8 cellular contexts compared by ENCODE assay signal in genomic region chr19:12777217-12778019, GRCh38. TPM values are rescaled to one million over a fixed set of nuclear protein-coding genes. Genes with fewer than 3 reads are reported as not detected.
DNase-seq lines count a peak whose midpoint lies in the region; ATAC-seq and TF ChIP-seq lines count a peak whose summit lies in the region.

No MANE protein-coding gene starts in this region.

- H3K4me1 ChIP-seq in HUES6 (ENCODE audit: control insufficient read depth, insufficient read depth, low read length), result peaks cover 21% of the 10 kb centered on the region
- peaks cover 44% of the 10 kb centered on the region for H3K4me1 ChIP-seq in OCI-LY7 (ENCODE audit: insufficient read depth, low read length, poor library complexity, severe bottlenecking)
- H3K4me1 ChIP-seq in esophagus squamous epithelium, result peaks cover 29 to 64% (median 37%) of the 10 kb centered on the region in 3 donors
- H3K4me1 ChIP-seq in muscle layer of colon (ENCODE audit: insufficient read depth, low read length), result peaks cover 22% of the 10 kb centered on the region

- no TSS peak for BruUV-seq in OCI-LY7 (replicated peaks; lab: Mats Ljungman, UMichigan)

- TF ChIP-seq POLR2A in esophagus squamous epithelium (IDR thresholded peaks at IDR 0.05), result no peak

- H3K9me3 Mint-ChIP-seq in activated T-cell treated with anti-CD3 and anti-CD28 coated beads, Interleukin-2, amount 50 U/mL, for 72 hours, result no peaks in the 10 kb centered on the region
- no peaks in the 10 kb centered on the region for H3K9me3 Mint-ChIP-seq in stimulated activated effector memory CD8-positive, alpha-beta T cell treated with anti-CD3 and anti-CD28 coated beads, Interleukin-12 subunit alpha, Interleukin-12 subunit beta, amount 100 ng/mL, for 72 hours

- ATAC-seq in activated T-cell treated with anti-CD3 and anti-CD28 coated beads, Interleukin-2, amount 50 U/mL, for 72 hours (replicated peaks in 1 of 2), result peak; percentile 38 to 43
- peak; percentile 59 for ATAC-seq in stimulated activated effector memory CD8-positive, alpha-beta T cell treated with anti-CD3 and anti-CD28 coated beads, Interleukin-12 subunit alpha, Interleukin-12 subunit beta, amount 100 ng/mL, for 72 hours
- no peak for ATAC-seq in GM18873 (IDR thresholded peaks at IDR 0.05; ENCODE audit: low FRiP score, unreplicated experiment)

- no peaks in the 10 kb centered on the region for H3K9me2 ChIP-seq in OCI-LY7 (ENCODE audit: insufficient read depth, low read length)

- peak overlapping the region; percentile 57 for H3K27ac Mint-ChIP-seq in activated T-cell treated with anti-CD3 and anti-CD28 coated beads, Interleukin-2, amount 50 U/mL, for 72 hours
- peak overlapping the region; percentile 94 for H3K27ac Mint-ChIP-seq in stimulated activated effector memory CD8-positive, alpha-beta T cell treated with anti-CD3 and anti-CD28 coated beads, Interleukin-12 subunit alpha, Interleukin-12 subunit beta, amount 100 ng/mL, for 72 hours

- H3K27ac ChIP-seq in HUES6 (ENCODE audit: low read depth, low read length), result no peak overlapping the region
- peak overlapping the region; percentile 56 for H3K27ac ChIP-seq in OCI-LY7 (ENCODE audit: low read depth, low read length, poor library complexity, severe bottlenecking)
- H3K27ac ChIP-seq in esophagus squamous epithelium, result peak overlapping the region; percentile 93 to 99 (median 98)
- peak overlapping the region; percentile 99 for H3K27ac ChIP-seq in muscle layer of colon (ENCODE audit: low read depth, low read length)

- peak overlapping the region; percentile 97 to 99 for H3K4me3 Mint-ChIP-seq in activated T-cell treated with anti-CD3 and anti-CD28 coated beads, Interleukin-2, amount 50 U/mL, for 72 hours
- H3K4me3 Mint-ChIP-seq in stimulated activated effector memory CD8-positive, alpha-beta T cell treated with anti-CD3 and anti-CD28 coated beads, Interleukin-12 subunit alpha, Interleukin-12 subunit beta, amount 100 ng/mL, for 72 hours, result peak overlapping the region; percentile 94

- H3K36me3 ChIP-seq in HUES6 (ENCODE audit: control insufficient read depth, insufficient read depth, low read length) (no peaks in the 10 kb centered on the region), OCI-LY7 (ENCODE audit: insufficient read depth, low read length) (no peaks in the 10 kb centered on the region), esophagus squamous epithelium (peaks cover 0 to 5% (median 0%) of the 10 kb centered on the region in 3 donors), muscle layer of colon (ENCODE audit: insufficient read depth, low read length) (no peaks in the 10 kb centered on the region)

- WGBS in esophagus squamous epithelium, 2 donors, result 7 to 12% methylated on average over 23 to 29 of the region's 43 CpGs

- peak overlapping the region; percentile 96 for H3K4me2 ChIP-seq in OCI-LY7 (ENCODE audit: low read length)

- H3K27me3 ChIP-seq in HUES6 (ENCODE audit: control insufficient read depth, insufficient read depth, low read length) (no peaks in the 10 kb centered on the region), esophagus squamous epithelium (no peaks in the 10 kb centered on the region), muscle layer of colon (ENCODE audit: control insufficient read depth in 1 of 2, insufficient read depth in 2 of 2, low read length in 2 of 2) (no peaks in the 10 kb centered on the region)

- peak overlapping the region; percentile 81 for H2AFZ ChIP-seq in OCI-LY7 (ENCODE audit: low read length)

- CTCF ChIA-PET in OCI-LY7 (lab: Charles Lee; ENCODE audit: unreplicated experiment), result interaction anchor here (1.0 to 2.8 kb wide), 3 partner anchors 15 to 23 kb away, joined by 3 to 20 read pairs (median 4); partner anchors contain the start of gene JUNB

- intact Hi-C loops in OCI-LY7 (cut with micrococcal nuclease; ENCODE audit: unreplicated experiment), result loop anchor here (1.0 kb wide), 2 partner anchors 14 to 19 kb away; partner anchors contain the start of gene JUNB
- intact Hi-C loops in esophagus squamous epithelium (cut with DNase I), result no loop called here

- peaks cover 61% of the 10 kb centered on the region for H3K4me1 Mint-ChIP-seq in activated T-cell treated with anti-CD3 and anti-CD28 coated beads, Interleukin-2, amount 50 U/mL, for 72 hours (ENCODE audit: low read depth)
- peaks cover 33% of the 10 kb centered on the region for H3K4me1 Mint-ChIP-seq in stimulated activated effector memory CD8-positive, alpha-beta T cell treated with anti-CD3 and anti-CD28 coated beads, Interleukin-12 subunit alpha, Interleukin-12 subunit beta, amount 100 ng/mL, for 72 hours

- no peaks in the 10 kb centered on the region for H4K20me1 ChIP-seq in OCI-LY7 (ENCODE audit: insufficient read depth, low read length)

- peak; percentile 96 for TF ChIP-seq CTCF in OCI-LY7 (conservative IDR thresholded peaks at IDR 0.05; ENCODE audit: low read length)
- TF ChIP-seq CTCF in esophagus squamous epithelium (IDR thresholded peaks at IDR 0.05), result peak; percentile 97 to 99 (median 97)

- H3K9me3 ChIP-seq in HUES6 (ENCODE audit: control insufficient read depth, insufficient read depth, low read depth, low read length) (no peaks in the 10 kb centered on the region), OCI-LY7 (ENCODE audit: low read length) (no peaks in the 10 kb centered on the region), esophagus squamous epithelium (no peaks in the 10 kb centered on the region), muscle layer of colon (ENCODE audit: low read length) (no peaks in the 10 kb centered on the region)

- H3K27me3 Mint-ChIP-seq in activated T-cell treated with anti-CD3 and anti-CD28 coated beads, Interleukin-2, amount 50 U/mL, for 72 hours (ENCODE audit: low read depth), result no peaks in the 10 kb centered on the region

- peak; percentile 84 for DNase-seq in ELF-1 (ENCODE audit: low read depth, low spot score)
- peak; percentile 78 for DNase-seq in OCI-LY7 (ENCODE audit: low spot score)
- peak; percentile 87 to 93 for DNase-seq in activated T-cell treated with anti-CD3 and anti-CD28 coated beads, Interleukin-2, amount 50 U/mL, for 72 hours
- no peak for DNase-seq in esophagus squamous epithelium (lab: John Stamatoyannopoulos, UW)
- peak; percentile 86 to 93 for DNase-seq in stimulated activated effector memory CD8-positive, alpha-beta T cell treated with anti-CD3 and anti-CD28 coated beads, Interleukin-12 subunit alpha, Interleukin-12 subunit beta, amount 100 ng/mL, for 72 hours (ENCODE audit: low spot score in 2 of 2)

- peak overlapping the region; percentile 63 for H3K9ac ChIP-seq in HUES6 (ENCODE audit: low read length)
- H3K9ac ChIP-seq in muscle layer of colon (ENCODE audit: low read length), result peak overlapping the region; percentile 75

- POLR2A ChIA-PET in OCI-LY7 (lab: Charles Lee), result interaction anchor here (0.7 to 2.0 kb wide), 2 partner anchors 14 to 298 kb away, joined by 3 to 10 read pairs; partner anchors contain the start of gene JUNB

- H3K79me2 ChIP-seq in OCI-LY7 (ENCODE audit: insufficient read depth, low read depth, low read length), result no peaks in the 10 kb centered on the region

- peaks cover 0 to 2% of the 10 kb centered on the region in 2 donors for H3K36me3 Mint-ChIP-seq in activated T-cell treated with anti-CD3 and anti-CD28 coated beads, Interleukin-2, amount 50 U/mL, for 72 hours (ENCODE audit: insufficient read depth in 2 of 2)
- H3K36me3 Mint-ChIP-seq in stimulated activated effector memory CD8-positive, alpha-beta T cell treated with anti-CD3 and anti-CD28 coated beads, Interleukin-12 subunit alpha, Interleukin-12 subunit beta, amount 100 ng/mL, for 72 hours, result peaks cover 7% of the 10 kb centered on the region

- H3K4me3 ChIP-seq in HUES6 (ENCODE audit: low read depth, low read length) (peak overlapping the region; percentile 77), OCI-LY7 (ENCODE audit: low read depth, low read length, poor library complexity, severe bottlenecking) (peak overlapping the region; percentile 69), esophagus squamous epithelium (peak overlapping the region; percentile 44 to 76 (median 68)), muscle layer of colon (ENCODE audit: low read depth in 1 of 2, low read length in 2 of 2) (peak overlapping the region; percentile 71 to 89)

RNA-seq across cellular contexts. Expression of gene HOOK2, which starts 2.1 kb away (rescaled TPM):
- 7.4 and 9.1 TPM in 2 replicates for total RNA-seq in OCI-LY7 (2014; rRNA removed; shearing (Covaris generic))
- total RNA-seq in OCI-LY7 (2022), result 28.8 and 29.4 TPM in 2 replicates
- 10 to 100 TPM; 38.8 to 41.0 TPM for total RNA-seq in activated T-cell treated with anti-CD3 and anti-CD28 coated beads, Interleukin-2, amount 50 U/mL, for 72 hours
- total RNA-seq in esophagus squamous epithelium, result 10 to 100 TPM; 41.4 to 76.5 (median 61.6) TPM

RNA-seq across cellular contexts. Expression of gene JUNB, which starts 13.9 kb away (rescaled TPM):
- total RNA-seq in OCI-LY7 (2014; rRNA removed; shearing (Covaris generic)), result 43.7 and 45.5 TPM in 2 replicates
- 31.8 TPM in 2 replicates for total RNA-seq in OCI-LY7 (2022)
- 100 to 1,000 TPM; 574 to 618 TPM for total RNA-seq in activated T-cell treated with anti-CD3 and anti-CD28 coated beads, Interleukin-2, amount 50 U/mL, for 72 hours
- total RNA-seq in esophagus squamous epithelium, result 100 to 1,000 TPM; 260 to 945 (median 388) TPM

RNA-seq across cellular contexts. Expression of gene PRDX2, which starts 24.2 kb away (rescaled TPM):
- 344 and 399 TPM in 2 replicates for total RNA-seq in OCI-LY7 (2014; rRNA removed; shearing (Covaris generic))
- total RNA-seq in OCI-LY7 (2022), result 345 and 357 TPM in 2 replicates
- total RNA-seq in activated T-cell treated with anti-CD3 and anti-CD28 coated beads, Interleukin-2, amount 50 U/mL, for 72 hours, result 100 to 1,000 TPM; 202 to 223 TPM
- 100 to 1,000 TPM; 211 to 436 (median 345) TPM for total RNA-seq in esophagus squamous epithelium

RNA-seq across cellular contexts. Expression of gene THSD8, which starts 24.5 kb away (rescaled TPM):
- not detected in 2 replicates for total RNA-seq in OCI-LY7 (2014; rRNA removed; shearing (Covaris generic))
- 42.7 and 42.8 TPM in 2 replicates for total RNA-seq in OCI-LY7 (2022)
- 10 to 100 TPM; 23.7 to 27.1 TPM for total RNA-seq in activated T-cell treated with anti-CD3 and anti-CD28 coated beads, Interleukin-2, amount 50 U/mL, for 72 hours
- total RNA-seq in esophagus squamous epithelium, result not detected

RNA-seq across cellular contexts. Expression of gene BEST2, which starts 25.8 kb away (rescaled TPM):
- 0.10 TPM in 1 of 2 replicates, not detected in the other for total RNA-seq in OCI-LY7 (2014; rRNA removed; shearing (Covaris generic))
- total RNA-seq in OCI-LY7 (2022) (not detected in 2 replicates), esophagus squamous epithelium (1 to 10 TPM in 1 of 4 donors, under 1 TPM in 1, not detected in 2; 0.27 to 1.3 TPM)
- not detected for total RNA-seq in activated T-cell treated with anti-CD3 and anti-CD28 coated beads, Interleukin-2, amount 50 U/mL, for 72 hours

Comparison
In these comparisons a context has a peak if more than half of its experiments do, and no peak if none do; other contexts are left out.
1. RNA of gene JUNB, which starts 13.9 kb away (total RNA-seq): 574 to 618 TPM in activated T-cell treated with anti-CD3 and anti-CD28 coated beads, Interleukin-2, amount 50 U/mL, for 72 hours and 260 to 945 TPM in esophagus squamous epithelium; 31.8 to 45.5 TPM in OCI-LY7; every median in the first group is over 4 times any median in the second.
2. Peak in every context shown above with its lines, with median percentiles within 50 percentile points of each other: H3K4me3 ChIP-seq.